33 cellular contexts compared by ENCODE assay signal in genomic region chr14:106808907-106809306, GRCh38.
"Had no signal": no experiment of that assay in that cellular context is flagged by ENCODE, and none has a peak within 500 bp of the region (broad histone marks: within the 10 kb centered on the region; RNA-seq: fewer than 3 reads in every experiment).

No MANE protein-coding gene starts in this region.

- H3K4me3 Mint-ChIP-seq: activated B cell treated with CpG ODN at 0.5 μM for 24 hours; activated CD4-positive, alpha-beta memory T cell treated with anti-CD3 and anti-CD28 coated beads for 36 hours; activated CD4-positive, alpha-beta T cell treated with anti-CD3 and anti-CD28 coated beads, Interleukin-2, amount 10 ng/mL, durations not matched to agents 24 days and 14 days; activated CD8-positive, alpha-beta T cell treated with anti-CD3 and anti-CD28 coated beads for 36 hours; activated naive CD4-positive, alpha-beta T cell treated with anti-CD3 and anti-CD28 coated beads for 36 hours; activated naive CD8-positive, alpha-beta T cell treated with anti-CD3 and anti-CD28 coated beads for 36 hours; activated T-cell treated with anti-CD3 and anti-CD28 coated beads, Interleukin-2, amount 50 U/mL, for 4 hours; activated T-cell treated with anti-CD3 and anti-CD28 coated beads, Interleukin-2, amount 50 U/mL, for 72 hours; activated T-helper 1 cell treated with anti-CD3 and anti-CD28 coated beads, Interleukin-12 subunit alpha, Interleukin-12 subunit beta, Interleukin-2, Interleukin-4 antibody, amounts not matched to agents 30 ng/mL and 10 ng/mL and 1 ng/mL, durations not matched to agents 14 hours and 24 hours and 36 hours; activated T-helper 17 cell treated with anti-CD3 and anti-CD28 coated beads, Interleukin-2, amount 50 U/mL, for 72 hours; T-helper 17 cell had no signal

- ATAC-seq: activated CD8-positive, alpha-beta T cell treated with anti-CD3 and anti-CD28 coated beads for 36 hours; activated naive CD4-positive, alpha-beta T cell treated with anti-CD3 and anti-CD28 coated beads, Interleukin-2, amount 50 U/mL, for 72 hours; activated T-cell treated with anti-CD3 and anti-CD28 coated beads, Interleukin-2, amount 50 U/mL, for 4 hours; activated T-cell treated with anti-CD3 and anti-CD28 coated beads, Interleukin-2, amount 50 U/mL, for 72 hours; activated T-helper 17 cell treated with anti-CD3 and anti-CD28 coated beads, Interleukin-2, amount 50 U/mL, for 72 hours; body of pancreas; T-helper 17 cell had no signal

- H3K4me3 ChIP-seq: adrenal gland, body of pancreas, breast epithelium had no signal

- H3K27ac Mint-ChIP-seq: activated B cell treated with CpG ODN at 0.5 μM for 24 hours; activated CD4-positive, alpha-beta memory T cell treated with anti-CD3 and anti-CD28 coated beads for 36 hours; activated CD4-positive, alpha-beta T cell treated with anti-CD3 and anti-CD28 coated beads, Interleukin-2, amount 10 ng/mL, durations not matched to agents 24 days and 14 days; activated CD8-positive, alpha-beta T cell treated with anti-CD3 and anti-CD28 coated beads for 36 hours; activated naive CD4-positive, alpha-beta T cell treated with anti-CD3 and anti-CD28 coated beads for 36 hours; activated naive CD4-positive, alpha-beta T cell treated with anti-CD3 and anti-CD28 coated beads, Interleukin-2, amount 50 U/mL, for 72 hours; activated naive CD8-positive, alpha-beta T cell treated with anti-CD3 and anti-CD28 coated beads for 36 hours; activated T-cell treated with anti-CD3 and anti-CD28 coated beads, Interleukin-2, amount 50 U/mL, for 72 hours; activated T-helper 1 cell treated with anti-CD3 and anti-CD28 coated beads, Interleukin-12 subunit alpha, Interleukin-12 subunit beta, Interleukin-2, Interleukin-4 antibody, amounts not matched to agents 30 ng/mL and 10 ng/mL and 1 ng/mL, durations not matched to agents 14 hours and 24 hours and 36 hours; activated T-helper 17 cell treated with anti-CD3 and anti-CD28 coated beads, Interleukin-2, amount 50 U/mL, for 72 hours; T-helper 17 cell had no signal

- H3K9me3 Mint-ChIP-seq: activated B cell treated with CpG ODN at 0.5 μM for 24 hours; activated CD4-positive, alpha-beta memory T cell treated with anti-CD3 and anti-CD28 coated beads for 36 hours; activated CD4-positive, alpha-beta T cell treated with anti-CD3 and anti-CD28 coated beads, Interleukin-2, amount 10 ng/mL, durations not matched to agents 24 days and 14 days; activated CD8-positive, alpha-beta T cell treated with anti-CD3 and anti-CD28 coated beads for 36 hours; activated naive CD4-positive, alpha-beta T cell treated with anti-CD3 and anti-CD28 coated beads for 36 hours; activated naive CD4-positive, alpha-beta T cell treated with anti-CD3 and anti-CD28 coated beads, Interleukin-2, amount 50 U/mL, for 72 hours; activated naive CD8-positive, alpha-beta T cell treated with anti-CD3 and anti-CD28 coated beads for 36 hours; activated T-cell treated with anti-CD3 and anti-CD28 coated beads, Interleukin-2, amount 50 U/mL, for 4 hours; activated T-cell treated with anti-CD3 and anti-CD28 coated beads, Interleukin-2, amount 50 U/mL, for 72 hours; activated T-helper 1 cell treated with anti-CD3 and anti-CD28 coated beads, Interleukin-12 subunit alpha, Interleukin-12 subunit beta, Interleukin-2, Interleukin-4 antibody, amounts not matched to agents 30 ng/mL and 10 ng/mL and 1 ng/mL, durations not matched to agents 14 hours and 24 hours and 36 hours; activated T-helper 17 cell treated with anti-CD3 and anti-CD28 coated beads, Interleukin-2, amount 50 U/mL, for 72 hours had no signal

- H3K36me3 ChIP-seq: adrenal gland, brain microvascular endothelial cell, breast epithelium, WERI-Rb-1 had no signal

- H3K27me3 ChIP-seq: adrenal gland, body of pancreas, brain microvascular endothelial cell had no signal

- FAIRE-seq: astrocyte had no signal

- H3K4me1 ChIP-seq: adrenal gland, body of pancreas, breast epithelium had no signal

- H3K36me3 Mint-ChIP-seq: activated CD4-positive, alpha-beta memory T cell treated with anti-CD3 and anti-CD28 coated beads for 36 hours; activated naive CD4-positive, alpha-beta T cell treated with anti-CD3 and anti-CD28 coated beads, Interleukin-2, amount 50 U/mL, for 72 hours; activated naive CD8-positive, alpha-beta T cell treated with anti-CD3 and anti-CD28 coated beads for 36 hours had no signal

- H3K27ac ChIP-seq: adrenal gland, body of pancreas, brain microvascular endothelial cell, breast epithelium, WERI-Rb-1 had no signal

- H3K9me3 ChIP-seq: adrenal gland, body of pancreas, breast epithelium had no signal

- DNase-seq: activated B cell treated with CpG ODN at 0.5 μM for 24 hours; activated CD4-positive, alpha-beta memory T cell treated with anti-CD3 and anti-CD28 coated beads for 36 hours; activated CD4-positive, alpha-beta T cell treated with anti-CD3 and anti-CD28 coated beads for 4 hours; activated CD4-positive, alpha-beta T cell treated with anti-CD3 and anti-CD28 coated beads, Interleukin-2, amount 10 ng/mL, durations not matched to agents 24 days and 14 days; activated CD4-positive, alpha-beta T cell treated with anti-CD3 and anti-CD28 coated beads, Interleukin-2, amount 50 U/mL, for 1 hour; activated CD4-positive, alpha-beta T cell treated with anti-CD3 and anti-CD28 coated beads, Interleukin-2, amount 50 U/mL, for 4 hours; activated CD4-positive, CD25-positive, alpha-beta regulatory T cell treated with anti-CD3 and anti-CD28 coated beads, Interleukin-2, amount 50 U/mL, for 72 hours; activated CD8-positive, alpha-beta memory T cell treated with anti-CD3 and anti-CD28 coated beads, Interleukin-2, amount 50 U/mL, for 4 hours; activated CD8-positive, alpha-beta T cell treated with anti-CD3 and anti-CD28 coated beads for 36 hours; activated effector memory CD4-positive, alpha-beta T cell treated with anti-CD3 and anti-CD28 coated beads, Interleukin-2, amount 50 U/mL, for 16 hours; activated gamma-delta T cell treated with Interleukin-2 at 50 U/mL for 16 hours; activated naive CD4-positive, alpha-beta T cell; activated naive CD4-positive, alpha-beta T cell treated with anti-CD3 and anti-CD28 coated beads for 36 hours; activated naive CD4-positive, alpha-beta T cell treated with anti-CD3 and anti-CD28 coated beads, Interleukin-2, amount 50 U/mL, for 16 hours; activated naive CD8-positive, alpha-beta T cell treated with anti-CD3 and anti-CD28 coated beads for 36 hours; activated T-cell treated with anti-CD3 and anti-CD28 coated beads for 4 hours; activated T-cell treated with anti-CD3 and anti-CD28 coated beads, Interleukin-2, amount 50 U/mL, for 1 hour; activated T-cell treated with anti-CD3 and anti-CD28 coated beads, Interleukin-2, amount 50 U/mL, for 4 hours; activated T-cell treated with anti-CD3 and anti-CD28 coated beads, Interleukin-2, amount 50 U/mL, for 72 hours; adrenal gland; amniotic stem cell; aorta; body of pancreas; brain microvascular endothelial cell; central memory CD4-positive, alpha-beta T cell; T-helper 17 cell; T1000; WERI-Rb-1 had no signal
